9 cellular contexts compared by ENCODE assay signal in genomic region chr7:108384721-108385483, GRCh38.
A peak's percentile ranks its signal among the peaks of the same experiment; 100 is the strongest.
DNase-seq lines count a peak whose midpoint lies in the region; ATAC-seq, FAIRE-seq and TF ChIP-seq lines count a peak whose summit lies in the region.
"Had no signal": no experiment of that assay in that cellular context is flagged by ENCODE, and none has a peak within 500 bp of the region (broad histone marks: within the 10 kb centered on the region; RNA-seq: fewer than 3 reads in every experiment).

No MANE protein-coding gene starts in this region.

- DNase-seq in GM10248 (ENCODE audit: extremely low spot score) (peak; percentile 10), HuH-7 (ENCODE audit: low spot score) (peak; percentile 15), germinal center (ENCODE audit: low spot score) (peak; percentile 16), NCI-H2081 (lab: John Stamatoyannopoulos, UW) (no peak), RCC 7860 (ENCODE audit: low spot score) (no peak), SKM-1 treated with dmso at 0.1 percent for 144 hours (lab: John Stamatoyannopoulos, UW; ENCODE audit: unreplicated experiment) (no peak)
- no peak for DNase-seq in NK-92 treated with Interleukin-12 subunit alpha and Interleukin-12 subunit beta, amount 100 ng/mL, for 24 hours (lab: John Stamatoyannopoulos, UW)
- DNase-seq: NCI-H524 treated with DMSO at 0.1 percent for 48 hours had no signal

- ATAC-seq in GM21526 (IDR thresholded peaks at IDR 0.05; ENCODE audit: low FRiP score, unreplicated experiment), result peak; percentile 59

- CTCF ChIA-PET in GM10248 (lab: Yijun Ruan, JAX), result interaction anchor here (0.7 to 4.6 kb wide), 21 partner anchors 11 to 180 kb away, joined by 3 to 39 read pairs (median 5); no protein-coding TSS in a partner anchor

- peak; percentile 38 for TF ChIP-seq CTCF in GM10248 (IDR thresholded peaks at IDR 0.05; ENCODE audit: control extremely low read depth, extremely low read depth, low read depth, missing control alignments)

- POLR2A ChIA-PET in GM10248 (lab: Yijun Ruan, JAX), result no interaction called here

- no peak for FAIRE-seq in RCC 7860 (lab: Jason Lieb, UNC)

Comparison
In these comparisons a context has a peak if more than half of its experiments do, and no peak if none do; other contexts are left out.
1. DNase-seq: peak in GM10248 (single experiment), HuH-7 (single experiment) and germinal center (single experiment); none in NCI-H2081 (0 of 2), NK-92 treated with Interleukin-12 subunit alpha and Interleukin-12 subunit beta, amount 100 ng/mL, for 24 hours (single experiment), RCC 7860 (single experiment) and SKM-1 treated with dmso at 0.1 percent for 144 hours (single experiment).